ENCODE assay signal across 1 cellular context in the genomic region with DNA sequence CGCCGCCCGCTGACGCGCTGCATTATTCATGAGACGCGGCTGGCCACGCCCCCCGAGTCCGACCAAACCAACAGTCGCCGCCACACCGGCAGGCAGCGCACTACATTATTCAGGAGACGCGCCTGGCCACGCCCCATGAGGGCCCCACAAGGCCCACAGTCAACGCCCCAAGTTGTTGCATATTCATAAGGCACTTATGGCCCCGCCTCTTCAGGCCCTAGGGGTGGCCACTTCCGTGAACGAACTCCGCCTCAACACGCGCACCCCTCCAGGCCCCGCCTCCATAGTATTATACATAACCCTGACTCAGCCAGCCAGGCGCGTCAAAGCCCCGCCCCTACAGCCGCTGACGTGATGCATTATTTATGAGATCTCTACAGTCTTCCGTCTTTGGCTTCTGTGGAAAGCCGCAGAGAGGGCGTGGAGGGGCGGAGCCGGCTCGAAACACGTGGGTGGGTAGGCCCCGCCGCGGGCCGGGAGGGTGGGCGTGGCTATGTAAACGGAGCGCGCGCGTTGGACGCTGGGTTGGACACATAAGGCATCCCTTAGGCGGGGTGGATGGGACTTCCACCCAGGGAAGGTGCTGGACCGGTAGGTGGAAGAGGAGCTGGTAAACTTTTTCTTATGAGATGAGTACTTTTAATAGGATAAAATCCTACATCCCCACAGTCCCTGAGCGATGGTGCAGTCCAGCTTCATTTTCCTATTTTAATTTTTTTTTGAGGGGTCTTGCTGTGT.
TF ChIP-seq lines count a peak whose summit lies in the region.

No MANE protein-coding gene starts in this region.

TF ChIP-seq in HepG2, 621 proteins besides CTCF, POLR2A, EP300 and RAD21 (continued from another document and continues in another):
- TF ChIP-seq, protein P1, sequence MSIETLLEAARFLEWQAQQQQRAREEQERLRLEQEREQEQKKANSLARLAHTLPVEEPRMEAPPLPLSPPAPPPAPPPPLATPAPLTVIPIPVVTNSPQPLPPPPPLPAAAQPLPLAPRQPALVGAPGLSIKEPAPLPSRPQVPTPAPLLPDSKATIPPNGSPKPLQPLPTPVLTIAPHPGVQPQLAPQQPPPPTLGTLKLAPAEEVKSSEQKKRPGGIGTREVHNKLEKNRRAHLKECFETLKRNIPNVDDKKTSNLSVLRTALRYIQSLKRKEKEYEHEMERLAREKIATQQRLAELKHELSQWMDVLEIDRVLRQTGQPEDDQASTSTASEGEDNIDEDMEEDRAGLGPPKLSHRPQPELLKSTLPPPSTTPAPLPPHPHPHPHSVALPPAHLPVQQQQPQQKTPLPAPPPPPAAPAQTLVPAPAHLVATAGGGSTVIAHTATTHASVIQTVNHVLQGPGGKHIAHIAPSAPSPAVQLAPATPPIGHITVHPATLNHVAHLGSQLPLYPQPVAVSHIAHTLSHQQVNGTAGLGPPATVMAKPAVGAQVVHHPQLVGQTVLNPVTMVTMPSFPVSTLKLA (IDR thresholded peaks at IDR 0.05), result peak; percentile 74
- TF ChIP-seq ZNF7 (CRISPR knock-in tag; IDR thresholded peaks at IDR 0.05) (no peak), POLR2AphosphoS2 (IDR thresholded peaks at IDR 0.05; ENCODE audit: low read depth, low read length) (no peak), ETV5 (CRISPR knock-in tag; IDR thresholded peaks at IDR 0.05; ENCODE audit: borderline replicate concordance) (no peak), ISX (CRISPR knock-in tag; conservative IDR thresholded peaks at IDR 0.05) (no peak), TARDBP (CRISPR knock-in tag; IDR thresholded peaks at IDR 0.05) (no peak), HCFC1 (IDR thresholded peaks at IDR 0.05; ENCODE audit: low read depth, low read length) (no peak), ZNF331 (CRISPR knock-in tag; IDR thresholded peaks at IDR 0.05) (no peak), AGO2 (optimal IDR thresholded peaks at IDR 0.05; ENCODE audit: low read depth, low read length) (no peak), FOXM1 (CRISPR knock-in tag; IDR thresholded peaks at IDR 0.05) (no peak), CHCHD3 (CRISPR knock-in tag; IDR thresholded peaks at IDR 0.05) (no peak), ATAD3A (CRISPR knock-in tag; IDR thresholded peaks at IDR 0.05) (no peak), MAZ (IDR thresholded peaks at IDR 0.05; ENCODE audit: borderline replicate concordance, low read depth, low read length) (0 out of 2 replicates have a peak, but pooled peaks have one; percentile 18), MAZ (CRISPR knock-in tag; IDR thresholded peaks at IDR 0.05; ENCODE audit: low read depth) (no peak), HMGA1 (CRISPR knock-in tag; conservative IDR thresholded peaks at IDR 0.05) (no peak), BCL6 (CRISPR knock-in tag; IDR thresholded peaks at IDR 0.05) (no peak), CBFB (CRISPR knock-in tag; IDR thresholded peaks at IDR 0.05) (no peak), ZBTB7B (CRISPR knock-in tag; IDR thresholded peaks at IDR 0.05) (no peak), SCMH1 (CRISPR knock-in tag; IDR thresholded peaks at IDR 0.05; ENCODE audit: borderline replicate concordance) (no peak), GABPA (IDR thresholded peaks at IDR 0.05; ENCODE audit: low read depth, low read length) (no peak), GABPA (CRISPR knock-in tag; IDR thresholded peaks at IDR 0.05; ENCODE audit: low read depth) (peak; percentile 58), ZNF121 (CRISPR knock-in tag; IDR thresholded peaks at IDR 0.05) (no peak), ZFP1 (CRISPR knock-in tag; IDR thresholded peaks at IDR 0.05) (no peak), NFRKB (IDR thresholded peaks at IDR 0.05) (no peak)
- TF ChIP-seq, protein P2, sequence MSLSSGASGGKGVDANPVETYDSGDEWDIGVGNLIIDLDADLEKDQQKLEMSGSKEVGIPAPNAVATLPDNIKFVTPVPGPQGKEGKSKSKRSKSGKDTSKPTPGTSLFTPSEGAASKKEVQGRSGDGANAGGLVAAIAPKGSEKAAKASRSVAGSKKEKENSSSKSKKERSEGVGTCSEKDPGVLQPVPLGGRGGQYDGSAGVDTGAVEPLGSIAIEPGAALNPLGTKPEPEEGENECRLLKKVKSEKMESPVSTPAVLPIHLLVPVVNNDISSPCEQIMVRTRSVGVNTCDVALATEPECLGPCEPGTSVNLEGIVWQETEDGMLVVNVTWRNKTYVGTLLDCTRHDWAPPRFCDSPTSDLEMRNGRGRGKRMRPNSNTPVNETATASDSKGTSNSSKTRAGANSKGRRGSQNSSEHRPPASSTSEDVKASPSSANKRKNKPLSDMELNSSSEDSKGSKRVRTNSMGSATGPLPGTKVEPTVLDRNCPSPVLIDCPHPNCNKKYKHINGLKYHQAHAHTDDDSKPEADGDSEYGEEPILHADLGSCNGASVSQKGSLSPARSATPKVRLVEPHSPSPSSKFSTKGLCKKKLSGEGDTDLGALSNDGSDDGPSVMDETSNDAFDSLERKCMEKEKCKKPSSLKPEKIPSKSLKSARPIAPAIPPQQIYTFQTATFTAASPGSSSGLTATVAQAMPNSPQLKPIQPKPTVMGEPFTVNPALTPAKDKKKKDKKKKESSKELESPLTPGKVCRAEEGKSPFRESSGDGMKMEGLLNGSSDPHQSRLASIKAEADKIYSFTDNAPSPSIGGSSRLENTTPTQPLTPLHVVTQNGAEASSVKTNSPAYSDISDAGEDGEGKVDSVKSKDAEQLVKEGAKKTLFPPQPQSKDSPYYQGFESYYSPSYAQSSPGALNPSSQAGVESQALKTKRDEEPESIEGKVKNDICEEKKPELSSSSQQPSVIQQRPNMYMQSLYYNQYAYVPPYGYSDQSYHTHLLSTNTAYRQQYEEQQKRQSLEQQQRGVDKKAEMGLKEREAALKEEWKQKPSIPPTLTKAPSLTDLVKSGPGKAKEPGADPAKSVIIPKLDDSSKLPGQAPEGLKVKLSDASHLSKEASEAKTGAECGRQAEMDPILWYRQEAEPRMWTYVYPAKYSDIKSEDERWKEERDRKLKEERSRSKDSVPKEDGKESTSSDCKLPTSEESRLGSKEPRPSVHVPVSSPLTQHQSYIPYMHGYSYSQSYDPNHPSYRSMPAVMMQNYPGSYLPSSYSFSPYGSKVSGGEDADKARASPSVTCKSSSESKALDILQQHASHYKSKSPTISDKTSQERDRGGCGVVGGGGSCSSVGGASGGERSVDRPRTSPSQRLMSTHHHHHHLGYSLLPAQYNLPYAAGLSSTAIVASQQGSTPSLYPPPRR (CRISPR knock-in tag; IDR thresholded peaks at IDR 0.05; ENCODE audit: borderline replicate concordance), result no peak; the same call in 1 of the 2 replicates
- TF ChIP-seq, protein P3, sequence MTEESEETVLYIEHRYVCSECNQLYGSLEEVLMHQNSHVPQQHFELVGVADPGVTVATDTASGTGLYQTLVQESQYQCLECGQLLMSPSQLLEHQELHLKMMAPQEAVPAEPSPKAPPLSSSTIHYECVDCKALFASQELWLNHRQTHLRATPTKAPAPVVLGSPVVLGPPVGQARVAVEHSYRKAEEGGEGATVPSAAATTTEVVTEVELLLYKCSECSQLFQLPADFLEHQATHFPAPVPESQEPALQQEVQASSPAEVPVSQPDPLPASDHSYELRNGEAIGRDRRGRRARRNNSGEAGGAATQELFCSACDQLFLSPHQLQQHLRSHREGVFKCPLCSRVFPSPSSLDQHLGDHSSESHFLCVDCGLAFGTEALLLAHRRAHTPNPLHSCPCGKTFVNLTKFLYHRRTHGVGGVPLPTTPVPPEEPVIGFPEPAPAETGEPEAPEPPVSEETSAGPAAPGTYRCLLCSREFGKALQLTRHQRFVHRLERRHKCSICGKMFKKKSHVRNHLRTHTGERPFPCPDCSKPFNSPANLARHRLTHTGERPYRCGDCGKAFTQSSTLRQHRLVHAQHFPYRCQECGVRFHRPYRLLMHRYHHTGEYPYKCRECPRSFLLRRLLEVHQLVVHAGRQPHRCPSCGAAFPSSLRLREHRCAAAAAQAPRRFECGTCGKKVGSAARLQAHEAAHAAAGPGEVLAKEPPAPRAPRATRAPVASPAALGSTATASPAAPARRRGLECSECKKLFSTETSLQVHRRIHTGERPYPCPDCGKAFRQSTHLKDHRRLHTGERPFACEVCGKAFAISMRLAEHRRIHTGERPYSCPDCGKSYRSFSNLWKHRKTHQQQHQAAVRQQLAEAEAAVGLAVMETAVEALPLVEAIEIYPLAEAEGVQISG (CRISPR knock-in tag; IDR thresholded peaks at IDR 0.05), result no peak
- TF ChIP-seq, protein P4, sequence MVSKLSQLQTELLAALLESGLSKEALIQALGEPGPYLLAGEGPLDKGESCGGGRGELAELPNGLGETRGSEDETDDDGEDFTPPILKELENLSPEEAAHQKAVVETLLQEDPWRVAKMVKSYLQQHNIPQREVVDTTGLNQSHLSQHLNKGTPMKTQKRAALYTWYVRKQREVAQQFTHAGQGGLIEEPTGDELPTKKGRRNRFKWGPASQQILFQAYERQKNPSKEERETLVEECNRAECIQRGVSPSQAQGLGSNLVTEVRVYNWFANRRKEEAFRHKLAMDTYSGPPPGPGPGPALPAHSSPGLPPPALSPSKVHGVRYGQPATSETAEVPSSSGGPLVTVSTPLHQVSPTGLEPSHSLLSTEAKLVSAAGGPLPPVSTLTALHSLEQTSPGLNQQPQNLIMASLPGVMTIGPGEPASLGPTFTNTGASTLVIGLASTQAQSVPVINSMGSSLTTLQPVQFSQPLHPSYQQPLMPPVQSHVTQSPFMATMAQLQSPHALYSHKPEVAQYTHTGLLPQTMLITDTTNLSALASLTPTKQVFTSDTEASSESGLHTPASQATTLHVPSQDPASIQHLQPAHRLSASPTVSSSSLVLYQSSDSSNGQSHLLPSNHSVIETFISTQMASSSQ (IDR thresholded peaks at IDR 0.05; ENCODE audit: low read depth), result no peak
- TF ChIP-seq, protein P4 (CRISPR knock-in tag; IDR thresholded peaks at IDR 0.05; ENCODE audit: borderline replicate concordance), result no peak
- TF ChIP-seq, protein P5, sequence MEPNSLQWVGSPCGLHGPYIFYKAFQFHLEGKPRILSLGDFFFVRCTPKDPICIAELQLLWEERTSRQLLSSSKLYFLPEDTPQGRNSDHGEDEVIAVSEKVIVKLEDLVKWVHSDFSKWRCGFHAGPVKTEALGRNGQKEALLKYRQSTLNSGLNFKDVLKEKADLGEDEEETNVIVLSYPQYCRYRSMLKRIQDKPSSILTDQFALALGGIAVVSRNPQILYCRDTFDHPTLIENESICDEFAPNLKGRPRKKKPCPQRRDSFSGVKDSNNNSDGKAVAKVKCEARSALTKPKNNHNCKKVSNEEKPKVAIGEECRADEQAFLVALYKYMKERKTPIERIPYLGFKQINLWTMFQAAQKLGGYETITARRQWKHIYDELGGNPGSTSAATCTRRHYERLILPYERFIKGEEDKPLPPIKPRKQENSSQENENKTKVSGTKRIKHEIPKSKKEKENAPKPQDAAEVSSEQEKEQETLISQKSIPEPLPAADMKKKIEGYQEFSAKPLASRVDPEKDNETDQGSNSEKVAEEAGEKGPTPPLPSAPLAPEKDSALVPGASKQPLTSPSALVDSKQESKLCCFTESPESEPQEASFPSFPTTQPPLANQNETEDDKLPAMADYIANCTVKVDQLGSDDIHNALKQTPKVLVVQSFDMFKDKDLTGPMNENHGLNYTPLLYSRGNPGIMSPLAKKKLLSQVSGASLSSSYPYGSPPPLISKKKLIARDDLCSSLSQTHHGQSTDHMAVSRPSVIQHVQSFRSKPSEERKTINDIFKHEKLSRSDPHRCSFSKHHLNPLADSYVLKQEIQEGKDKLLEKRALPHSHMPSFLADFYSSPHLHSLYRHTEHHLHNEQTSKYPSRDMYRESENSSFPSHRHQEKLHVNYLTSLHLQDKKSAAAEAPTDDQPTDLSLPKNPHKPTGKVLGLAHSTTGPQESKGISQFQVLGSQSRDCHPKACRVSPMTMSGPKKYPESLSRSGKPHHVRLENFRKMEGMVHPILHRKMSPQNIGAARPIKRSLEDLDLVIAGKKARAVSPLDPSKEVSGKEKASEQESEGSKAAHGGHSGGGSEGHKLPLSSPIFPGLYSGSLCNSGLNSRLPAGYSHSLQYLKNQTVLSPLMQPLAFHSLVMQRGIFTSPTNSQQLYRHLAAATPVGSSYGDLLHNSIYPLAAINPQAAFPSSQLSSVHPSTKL (CRISPR knock-in tag; IDR thresholded peaks at IDR 0.05), result no peak
- TF ChIP-seq, protein P6, sequence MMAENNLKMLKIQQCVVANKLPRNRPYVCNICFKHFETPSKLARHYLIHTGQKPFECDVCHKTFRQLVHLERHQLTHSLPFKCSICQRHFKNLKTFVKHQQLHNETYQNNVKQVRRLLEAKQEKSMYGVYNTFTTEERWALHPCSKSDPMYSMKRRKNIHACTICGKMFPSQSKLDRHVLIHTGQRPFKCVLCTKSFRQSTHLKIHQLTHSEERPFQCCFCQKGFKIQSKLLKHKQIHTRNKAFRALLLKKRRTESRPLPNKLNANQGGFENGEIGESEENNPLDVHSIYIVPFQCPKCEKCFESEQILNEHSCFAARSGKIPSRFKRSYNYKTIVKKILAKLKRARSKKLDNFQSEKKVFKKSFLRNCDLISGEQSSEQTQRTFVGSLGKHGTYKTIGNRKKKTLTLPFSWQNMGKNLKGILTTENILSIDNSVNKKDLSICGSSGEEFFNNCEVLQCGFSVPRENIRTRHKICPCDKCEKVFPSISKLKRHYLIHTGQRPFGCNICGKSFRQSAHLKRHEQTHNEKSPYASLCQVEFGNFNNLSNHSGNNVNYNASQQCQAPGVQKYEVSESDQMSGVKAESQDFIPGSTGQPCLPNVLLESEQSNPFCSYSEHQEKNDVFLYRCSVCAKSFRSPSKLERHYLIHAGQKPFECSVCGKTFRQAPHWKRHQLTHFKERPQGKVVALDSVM (CRISPR knock-in tag; IDR thresholded peaks at IDR 0.05), result no peak
- TF ChIP-seq, protein P7, sequence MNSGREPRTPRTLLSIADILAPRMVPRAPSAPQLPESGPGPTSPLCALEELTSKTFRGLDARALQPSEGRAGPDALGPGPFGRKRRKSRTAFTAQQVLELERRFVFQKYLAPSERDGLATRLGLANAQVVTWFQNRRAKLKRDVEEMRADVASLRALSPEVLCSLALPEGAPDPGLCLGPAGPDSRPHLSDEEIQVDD (CRISPR knock-in tag; IDR thresholded peaks at IDR 0.05; ENCODE audit: borderline replicate concordance), result no peak
- TF ChIP-seq, protein P8, sequence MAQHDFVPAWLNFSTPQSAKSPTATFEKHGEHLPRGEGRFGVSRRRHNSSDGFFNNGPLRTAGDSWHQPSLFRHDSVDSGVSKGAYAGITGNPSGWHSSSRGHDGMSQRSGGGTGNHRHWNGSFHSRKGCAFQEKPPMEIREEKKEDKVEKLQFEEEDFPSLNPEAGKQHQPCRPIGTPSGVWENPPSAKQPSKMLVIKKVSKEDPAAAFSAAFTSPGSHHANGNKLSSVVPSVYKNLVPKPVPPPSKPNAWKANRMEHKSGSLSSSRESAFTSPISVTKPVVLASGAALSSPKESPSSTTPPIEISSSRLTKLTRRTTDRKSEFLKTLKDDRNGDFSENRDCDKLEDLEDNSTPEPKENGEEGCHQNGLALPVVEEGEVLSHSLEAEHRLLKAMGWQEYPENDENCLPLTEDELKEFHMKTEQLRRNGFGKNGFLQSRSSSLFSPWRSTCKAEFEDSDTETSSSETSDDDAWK (CRISPR knock-in tag; IDR thresholded peaks at IDR 0.05), result no peak
